In genomic region chr6:88573971-88574370, GRCh38 we compare ENCODE assay signal across 12 cellular contexts.
DNase-seq lines count a peak whose midpoint lies in the region; TF ChIP-seq lines count a peak whose summit lies in the region.
"Had no signal": no experiment of that assay in that cellular context is flagged by ENCODE, and none has a peak within 500 bp of the region (broad histone marks: within the 10 kb centered on the region; RNA-seq: fewer than 3 reads in every experiment).

No MANE protein-coding gene starts in this region.

- no peaks in the 10 kb centered on the region for H3K36me3 ChIP-seq in SJCRH30
- H3K36me3 ChIP-seq: BE2C had no signal

- H3K9me3 ChIP-seq in SJCRH30 (replicated peaks) = peaks cover 6% of the 10 kb centered on the region; the same call in 1 of the 2 replicates
- H3K9me3 ChIP-seq: BE2C had no signal

- H3K36me3 Mint-ChIP-seq in osteocyte (ENCODE audit: unreplicated experiment) = no peaks in the 10 kb centered on the region
- H3K36me3 Mint-ChIP-seq: CD4-positive, alpha-beta memory T cell had no signal

- H3K4me3 ChIP-seq in SJCRH30 = no peak overlapping the region

- no peak overlapping the region for H3K27ac ChIP-seq in SJCRH30

- peak; percentile 75 for DNase-seq in NCI-H146 treated with DMSO at 0.1 percent for 48 hours (lab: John Stamatoyannopoulos, UW; ENCODE audit: unreplicated experiment)
- peak; percentile 91 to 98 for DNase-seq in NCI-H524 (lab: John Stamatoyannopoulos, UW)
- peak; percentile 29 to 34 for DNase-seq in SJCRH30
- DNase-seq in osteocyte (ENCODE audit: extremely low spot score, unreplicated experiment) = peak; percentile 44
- no peak for DNase-seq in NCI-H510A (lab: John Stamatoyannopoulos, UW)
- DNase-seq in NCI-H1436 treated with DMSO at 0.1 percent for 48 hours (lab: John Stamatoyannopoulos, UW) = no peak
- DNase-seq in mucosa of gallbladder (ENCODE audit: low spot score) = no peak
- DNase-seq: BE2C; CD4-positive, alpha-beta memory T cell; GF-D8; NCI-H2081 had no signal

- H3K27ac Mint-ChIP-seq in osteocyte (ENCODE audit: unreplicated experiment) = no peak overlapping the region
- H3K27ac Mint-ChIP-seq: CD4-positive, alpha-beta memory T cell; T-helper 1 cell treated with Interleukin-12 subunit alpha and Interleukin-12 subunit beta and Interleukin-4 antibody, amounts not matched to agents 30 μg/mL and 1 μg/mL, for 36 hours had no signal

- no peaks in the 10 kb centered on the region for H3K9me3 Mint-ChIP-seq in osteocyte (ENCODE audit: unreplicated experiment)

- H3K4me1 ChIP-seq in SJCRH30 = no peaks in the 10 kb centered on the region
- H3K4me1 ChIP-seq: BE2C had no signal

- H3K4me1 Mint-ChIP-seq in osteocyte (ENCODE audit: unreplicated experiment) = no peaks in the 10 kb centered on the region
- H3K4me1 Mint-ChIP-seq: CD4-positive, alpha-beta memory T cell had no signal

- no peaks in the 10 kb centered on the region for H3K27me3 ChIP-seq in SJCRH30

- peaks cover 5% of the 10 kb centered on the region for H3K27me3 Mint-ChIP-seq in osteocyte (ENCODE audit: unreplicated experiment)

- H3K4me3 Mint-ChIP-seq in osteocyte (ENCODE audit: unreplicated experiment) = no peak overlapping the region
- H3K4me3 Mint-ChIP-seq: CD4-positive, alpha-beta memory T cell; T-helper 1 cell treated with Interleukin-12 subunit alpha and Interleukin-12 subunit beta and Interleukin-4 antibody, amounts not matched to agents 30 μg/mL and 1 μg/mL, for 36 hours had no signal

- no peak for TF ChIP-seq CTCF in osteocyte (IDR thresholded peaks at IDR 0.05)

Comparison
In these comparisons a context has a peak if more than half of its experiments do, and no peak if none do; other contexts are left out.
1. DNase-seq: peak in NCI-H146 treated with DMSO at 0.1 percent for 48 hours (single experiment), NCI-H524 (2 of 2), SJCRH30 (2 of 2) and osteocyte (single experiment); none in NCI-H510A (single experiment), NCI-H1436 treated with DMSO at 0.1 percent for 48 hours (single experiment) and mucosa of gallbladder (single experiment).